ENCODE assay signal across 1 cellular context in the genomic region with DNA sequence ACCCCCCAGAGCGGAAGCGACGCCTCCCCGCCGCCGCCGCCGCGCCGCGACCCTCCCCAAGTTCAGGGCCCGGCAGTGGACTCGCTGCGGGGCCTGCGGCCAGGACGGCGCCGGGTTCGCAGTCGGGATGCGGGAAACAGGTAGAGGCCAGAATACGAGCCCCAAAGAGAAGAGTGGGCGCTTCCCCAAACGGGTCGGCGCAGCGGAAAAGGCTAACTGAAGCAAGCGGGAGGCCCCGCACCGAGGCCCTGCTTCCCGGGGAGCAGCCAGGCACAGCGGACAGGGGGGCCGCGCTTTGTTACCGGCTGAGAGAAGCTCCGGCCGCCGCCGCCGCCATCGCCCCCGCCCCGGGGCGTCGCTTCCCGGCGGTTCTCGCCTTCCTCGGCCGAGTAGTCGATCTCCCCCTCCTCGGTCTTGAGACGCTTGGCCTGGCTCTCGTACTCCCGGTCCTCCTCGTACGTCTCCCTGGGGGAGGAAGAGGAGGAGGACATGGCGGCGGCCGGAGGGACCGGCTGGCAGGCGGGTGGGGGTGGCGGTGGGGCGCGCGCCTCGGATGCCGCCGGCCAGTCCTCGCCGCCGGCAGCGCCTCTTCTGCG.
TF ChIP-seq lines count a peak whose summit lies in the region.

No MANE protein-coding gene starts in this region.

TF ChIP-seq in A549, 52 proteins besides CTCF, POLR2A, EP300 and RAD21 (continued from another document):
- TF ChIP-seq HMGXB4 (CRISPR knock-in tag; IDR thresholded peaks at IDR 0.05; ENCODE audit: borderline replicate concordance) (0 out of 2 replicates have a peak, but pooled peaks have one; percentile 30), KDM5A (IDR thresholded peaks at IDR 0.05) (no peak), NFE2L2 (conservative IDR thresholded peaks at IDR 0.05; ENCODE audit: low read length) (no peak), FOXS1 (CRISPR knock-in tag; IDR thresholded peaks at IDR 0.05) (no peak), CEBPB (IDR thresholded peaks at IDR 0.05) (no peak), HDAC2 (IDR thresholded peaks at IDR 0.05) (no peak), FOSL2 (IDR thresholded peaks at IDR 0.05) (no peak), FOSL2 (CRISPR knock-in tag; IDR thresholded peaks at IDR 0.05) (no peak)
- TF ChIP-seq, protein P1, sequence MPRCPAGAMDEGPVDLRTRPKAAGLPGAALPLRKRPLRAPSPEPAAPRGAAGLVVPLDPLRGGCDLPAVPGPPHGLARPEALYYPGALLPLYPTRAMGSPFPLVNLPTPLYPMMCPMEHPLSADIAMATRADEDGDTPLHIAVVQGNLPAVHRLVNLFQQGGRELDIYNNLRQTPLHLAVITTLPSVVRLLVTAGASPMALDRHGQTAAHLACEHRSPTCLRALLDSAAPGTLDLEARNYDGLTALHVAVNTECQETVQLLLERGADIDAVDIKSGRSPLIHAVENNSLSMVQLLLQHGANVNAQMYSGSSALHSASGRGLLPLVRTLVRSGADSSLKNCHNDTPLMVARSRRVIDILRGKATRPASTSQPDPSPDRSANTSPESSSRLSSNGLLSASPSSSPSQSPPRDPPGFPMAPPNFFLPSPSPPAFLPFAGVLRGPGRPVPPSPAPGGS (IDR thresholded peaks at IDR 0.05), result no peak
